ENCODE assay signal across 1 cellular context in the genomic region with DNA sequence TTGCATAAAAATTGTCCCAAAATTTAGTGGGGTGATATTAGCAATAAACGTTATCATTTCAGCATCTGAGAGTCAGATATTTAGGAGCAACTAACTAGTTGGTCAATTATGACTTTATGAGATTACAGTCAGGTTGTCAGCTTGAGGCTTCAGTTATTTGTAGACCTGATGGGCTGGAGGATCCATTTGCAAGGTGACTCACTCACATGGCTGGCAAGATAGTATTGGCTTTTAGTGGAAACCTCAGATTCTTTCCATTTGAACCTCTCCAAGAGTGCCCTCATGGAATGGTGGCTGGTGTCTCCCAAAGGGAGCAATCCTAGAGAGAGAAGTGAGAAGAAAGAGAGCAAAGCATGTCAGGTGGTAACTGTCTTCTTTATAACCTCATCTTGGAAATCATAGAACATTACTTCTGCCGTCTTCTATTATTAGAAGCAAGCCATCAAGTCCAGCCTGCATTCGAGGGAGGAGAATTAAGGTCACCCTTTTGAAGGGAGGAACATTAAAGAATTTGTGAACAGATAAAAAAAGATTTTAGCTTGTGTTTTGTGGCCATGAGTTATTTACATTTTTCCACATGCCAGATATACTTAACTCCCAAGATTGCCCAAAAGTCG.
TF ChIP-seq lines count a peak whose summit lies in the region.

No MANE protein-coding gene starts in this region.

TF ChIP-seq in IMR-90, 13 proteins besides CTCF, POLR2A, EP300 and RAD21 (continued from another document):
- TF ChIP-seq, protein P1, sequence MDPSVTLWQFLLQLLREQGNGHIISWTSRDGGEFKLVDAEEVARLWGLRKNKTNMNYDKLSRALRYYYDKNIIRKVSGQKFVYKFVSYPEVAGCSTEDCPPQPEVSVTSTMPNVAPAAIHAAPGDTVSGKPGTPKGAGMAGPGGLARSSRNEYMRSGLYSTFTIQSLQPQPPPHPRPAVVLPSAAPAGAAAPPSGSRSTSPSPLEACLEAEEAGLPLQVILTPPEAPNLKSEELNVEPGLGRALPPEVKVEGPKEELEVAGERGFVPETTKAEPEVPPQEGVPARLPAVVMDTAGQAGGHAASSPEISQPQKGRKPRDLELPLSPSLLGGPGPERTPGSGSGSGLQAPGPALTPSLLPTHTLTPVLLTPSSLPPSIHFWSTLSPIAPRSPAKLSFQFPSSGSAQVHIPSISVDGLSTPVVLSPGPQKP (IDR thresholded peaks at IDR 0.05; ENCODE audit: borderline replicate concordance, low read depth, low read length) = no peak
- TF ChIP-seq MAFK (IDR thresholded peaks at IDR 0.05; ENCODE audit: low read depth, low read length) = no peak
- TF ChIP-seq NFE2L2 (IDR thresholded peaks at IDR 0.05; ENCODE audit: low read depth, low read length) = no peak
- TF ChIP-seq FOS (IDR thresholded peaks at IDR 0.05; ENCODE audit: low read depth, low read length) = no peak
- TF ChIP-seq MXI1 (IDR thresholded peaks at IDR 0.05; ENCODE audit: borderline replicate concordance, low read depth, low read length) = no peak
TF ChIP-seq in IMR-90: peak in this region for 0.
